Comparison of ENCODE assay signal across 21 cellular contexts in the genomic region with DNA sequence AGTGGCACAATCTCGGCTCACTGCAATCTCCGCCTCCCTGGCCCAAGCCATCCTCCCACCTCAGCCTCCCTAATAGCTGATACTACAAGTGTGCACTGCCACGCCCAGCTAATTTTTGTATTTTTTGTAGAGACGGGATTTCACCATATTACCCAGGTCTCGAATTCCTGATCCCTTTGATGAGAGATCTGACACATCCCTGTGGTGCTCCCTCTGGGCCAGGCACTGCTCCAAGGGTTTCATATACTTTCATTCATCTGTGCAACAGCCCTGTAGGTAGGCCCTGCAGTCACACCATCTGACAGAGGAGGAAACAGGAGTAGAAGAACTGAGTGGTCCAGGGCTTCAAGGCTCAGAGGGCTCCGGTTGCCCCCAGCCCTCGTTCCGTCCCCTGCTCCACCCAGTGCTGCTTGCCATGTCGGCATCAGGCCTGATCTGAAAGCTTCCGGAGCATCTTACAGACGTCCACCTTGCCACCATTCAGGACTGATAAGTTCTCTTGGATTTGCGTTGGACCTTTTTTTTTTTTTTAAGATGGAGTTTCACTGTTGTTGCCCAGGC. TPM values are rescaled to one million over a fixed set of nuclear protein-coding genes. Genes with fewer than 3 reads are reported as not detected.
DNase-seq lines count a peak whose midpoint lies in the region; ATAC-seq and TF ChIP-seq lines count a peak whose summit lies in the region.
"Had no signal": no experiment of that assay in that cellular context is flagged by ENCODE, and none has a peak within 500 bp of the region (broad histone marks: within the 10 kb centered on the region; RNA-seq: fewer than 3 reads in every experiment).

No MANE protein-coding gene starts in this region.

- no peak overlapping the region for H3K4me3 ChIP-seq in heart right ventricle
- H3K4me3 ChIP-seq: ascending aorta, esophagus squamous epithelium, right atrium auricular region, tibial nerve had no signal

- H3K27me3 ChIP-seq in heart right ventricle, result no peaks in the 10 kb centered on the region
- H3K27me3 ChIP-seq: ascending aorta, esophagus squamous epithelium, right atrium auricular region, tibial nerve had no signal

- H3K4me1 Mint-ChIP-seq in T-cell (peaks cover 48 to 61% (median 59%) of the 10 kb centered on the region in 3 donors), natural killer cell (peaks cover 45 to 50% of the 10 kb centered on the region in 2 donors), type B pancreatic cell (ENCODE audit: unreplicated experiment) (peaks cover 19% of the 10 kb centered on the region)

- peaks cover 0 to 6% (median 2%) of the 10 kb centered on the region in 3 donors for H3K9me3 Mint-ChIP-seq in T-cell
- H3K9me3 Mint-ChIP-seq in natural killer cell, result no peaks in the 10 kb centered on the region
- no peaks in the 10 kb centered on the region for H3K9me3 Mint-ChIP-seq in type B pancreatic cell
- H3K9me3 Mint-ChIP-seq: stimulated activated effector memory CD8-positive, alpha-beta T cell treated with anti-CD3 and anti-CD28 coated beads, Interleukin-12 subunit alpha, Interleukin-12 subunit beta, amount 100 ng/mL, for 72 hours had no signal

- 82 to 90% methylated on average over 12 of the region's 12 CpGs for WGBS in heart right ventricle, 2 donors

- H3K36me3 Mint-ChIP-seq in T-cell (peaks cover 47% of the 10 kb centered on the region), natural killer cell (peaks cover 13% of the 10 kb centered on the region), type B pancreatic cell (peaks cover 41% of the 10 kb centered on the region)

- H3K4me3 Mint-ChIP-seq in T-cell (peak overlapping the region in 1 of 3 donors; percentile 88), natural killer cell (peak overlapping the region; percentile 79), type B pancreatic cell (peak overlapping the region; percentile 83)

- no peaks in the 10 kb centered on the region for H3K27me3 Mint-ChIP-seq in T-cell
- no peaks in the 10 kb centered on the region for H3K27me3 Mint-ChIP-seq in natural killer cell (ENCODE audit: low read depth in 2 of 2)
- H3K27me3 Mint-ChIP-seq in type B pancreatic cell, result no peaks in the 10 kb centered on the region

- H3K27ac ChIP-seq in heart right ventricle, result no peak overlapping the region
- H3K27ac ChIP-seq: ascending aorta, esophagus squamous epithelium, right atrium auricular region, tibial nerve had no signal

- intact Hi-C loops in left ventricle myocardium superior (cut with micrococcal nuclease) (no loop called here), heart right ventricle (cut with DNase I) (no loop called here), natural killer cell (cut with micrococcal nuclease) (no loop called here)

- POLR2A ChIA-PET in T-cell (lab: Charles Lee), result no interaction called here

- peaks cover 6 to 37% (median 29%) of the 10 kb centered on the region in 9 donors for H3K4me1 ChIP-seq in heart right ventricle

- peak overlapping the region; percentile 31 to 34 for H3K27ac Mint-ChIP-seq in T-cell
- H3K27ac Mint-ChIP-seq in natural killer cell, result no peak overlapping the region
- peak overlapping the region; percentile 85 for H3K27ac Mint-ChIP-seq in type B pancreatic cell
- H3K27ac Mint-ChIP-seq: stimulated activated effector memory CD8-positive, alpha-beta T cell treated with anti-CD3 and anti-CD28 coated beads, Interleukin-12 subunit alpha, Interleukin-12 subunit beta, amount 100 ng/mL, for 72 hours had no signal

- DNase-seq in left ventricle myocardium superior, result peak; percentile 16
- DNase-seq in heart right ventricle, result no peak
- no peak for DNase-seq in T-cell
- no peak for DNase-seq in natural killer cell
- no peak for DNase-seq in type B pancreatic cell (ENCODE audit: extremely low spot score, unreplicated experiment)
- DNase-seq in DMS79 treated with DMSO at 0.1 percent for 48 hours (lab: John Stamatoyannopoulos, UW), result no peak
- DNase-seq in activated CD4-positive, alpha-beta T cell treated with anti-CD3 and anti-CD28 coated beads for 4 hours, result no peak
- DNase-seq: activated CD4-positive, alpha-beta T cell treated with anti-CD3 and anti-CD28 coated beads, Interleukin-2, amount 50 U/mL, for 48 hours; effector CD8-positive, alpha-beta T cell; esophagus squamous epithelium; H9; left cardiac atrium; NCI-H1105; NCI-H510A; RPMI8226; stimulated activated CD4-positive, alpha-beta T cell treated with anti-CD3 and anti-CD28 coated beads, Interleukin-15, amount 100 ng/mL, for 24 hours had no signal

- H3K36me3 ChIP-seq in heart right ventricle, result peaks cover 0 to 81% (median 32%) of the 10 kb centered on the region in 9 donors

- CTCF ChIA-PET in T-cell (lab: Charles Lee), result no interaction called here

- ATAC-seq in left ventricle myocardium superior (no peak), heart right ventricle (no peak), T-cell (replicated peaks in 1 of 4) (no peak), natural killer cell (no peak), GM18858 (IDR thresholded peaks at IDR 0.05; ENCODE audit: unreplicated experiment) (no peak)
- ATAC-seq: left cardiac atrium; stimulated activated effector memory CD8-positive, alpha-beta T cell treated with anti-CD3 and anti-CD28 coated beads, Interleukin-12 subunit alpha, Interleukin-12 subunit beta, amount 100 ng/mL, for 72 hours had no signal

- peaks cover 0 to 27% (median 13%) of the 10 kb centered on the region in 11 donors for H3K9me3 ChIP-seq in heart right ventricle

- TF ChIP-seq CTCF in heart right ventricle (IDR thresholded peaks at IDR 0.05) (no peak), natural killer cell (IDR thresholded peaks at IDR 0.05) (no peak), type B pancreatic cell (conservative IDR thresholded peaks at IDR 0.05) (no peak)

RNA-seq across cellular contexts. Expression of a gene that starts 3.3 kb away (rescaled TPM):
- total RNA-seq in left ventricle myocardium superior (16.2 TPM), heart right ventricle (10 to 100 TPM; 11.8 to 21.7 (median 14.7) TPM), T-cell (10 to 100 TPM; 42.7 to 71.0 (median 59.0) TPM), natural killer cell (10 to 100 TPM; 39.3 to 47.7 (median 46.1) TPM), type B pancreatic cell (ENCODE audit: low replicate concordance) (28.7 and 32.8 TPM in 2 replicates)
- polyA plus RNA-seq in heart right ventricle, result 10 to 100 TPM; 26.5 to 44.7 TPM

RNA-seq across cellular contexts. Expression of a gene that starts 3.4 kb away (rescaled TPM):
- 46.5 TPM for total RNA-seq in left ventricle myocardium superior
- total RNA-seq in heart right ventricle, result 10 to 100 TPM; 34.9 to 51.6 (median 38.8) TPM
- 10 to 100 TPM; 43.2 to 59.1 TPM for polyA plus RNA-seq in heart right ventricle
- total RNA-seq in T-cell, result 100 to 1,000 TPM in 2 of 5 donors, 10 to 100 TPM in 3; 58.5 to 102 (median 99.5) TPM
- total RNA-seq in natural killer cell, result 10 to 100 TPM; 43.9 to 55.8 (median 50.6) TPM
- total RNA-seq in type B pancreatic cell (ENCODE audit: low replicate concordance), result 37.2 and 45.0 TPM in 2 replicates

RNA-seq across cellular contexts. Expression of a gene that starts 14.7 kb away (rescaled TPM):
- total RNA-seq in left ventricle myocardium superior, result 0.64 TPM
- total RNA-seq in heart right ventricle, result 1 to 10 TPM in 4 of 10 donors, under 1 TPM in 6; 0.26 to 5.1 (median 0.57) TPM
- polyA plus RNA-seq in heart right ventricle, result 10 to 100 TPM; 11.7 to 12.5 TPM
- 1 to 10 TPM in 2 of 5 donors, under 1 TPM in 2, not detected in 1; 0.37 to 1.5 (median 0.91) TPM for total RNA-seq in T-cell
- not detected for total RNA-seq in natural killer cell
- not detected in 2 replicates for total RNA-seq in type B pancreatic cell (ENCODE audit: low replicate concordance)
- total RNA-seq: H9 had no signal

RNA-seq across cellular contexts. Expression of a gene that starts 25.3 kb away (rescaled TPM):
- total RNA-seq in left ventricle myocardium superior (2.7 TPM), heart right ventricle (1 to 10 TPM in 9 of 10 donors, under 1 TPM in 1; 0.79 to 4.1 (median 2.7) TPM), T-cell (100 to 1,000 TPM; 144 to 248 (median 172) TPM), natural killer cell (10 to 100 TPM; 86.5 to 94.4 (median 91.7) TPM), type B pancreatic cell (ENCODE audit: low replicate concordance) (6.3 and 11.3 TPM in 2 replicates)
- 10 to 100 TPM in 1 of 2 donors, 1 to 10 TPM in 1; 4.9 to 15.7 TPM for polyA plus RNA-seq in heart right ventricle

RNA-seq across cellular contexts. Expression of a gene that starts 28.4 kb away (rescaled TPM):
- 104 TPM for total RNA-seq in left ventricle myocardium superior
- total RNA-seq in heart right ventricle, result 10 to 100 TPM; 64.4 to 85.3 (median 76.8) TPM
- 100 to 1,000 TPM in 1 of 2 donors, 10 to 100 TPM in 1; 36.3 to 114 TPM for polyA plus RNA-seq in heart right ventricle
- total RNA-seq in T-cell, result 100 to 1,000 TPM; 110 to 173 (median 135) TPM
- 100 to 1,000 TPM in 1 of 3 donors, 10 to 100 TPM in 2; 90.4 to 100 (median 95.5) TPM for total RNA-seq in natural killer cell
- 52.6 and 75.6 TPM in 2 replicates for total RNA-seq in type B pancreatic cell (ENCODE audit: low replicate concordance)

Comparison
In these comparisons a context has a peak if more than half of its experiments do, and no peak if none do; other contexts are left out.
1. H3K27ac Mint-ChIP-seq: peak in T-cell (2 of 2) and type B pancreatic cell (single experiment); none in natural killer cell (0 of 2).